ENCODE assay signal across 11 cellular contexts in genomic region chr16:87790278-87791023, GRCh38. TPM values are rescaled to one million over a fixed set of nuclear protein-coding genes. Genes with fewer than 3 reads are reported as not detected.
DNase-seq lines count a peak whose midpoint lies in the region; ATAC-seq and TF ChIP-seq lines count a peak whose summit lies in the region.
"Had no signal": no experiment of that assay in that cellular context is flagged by ENCODE, and none has a peak within 500 bp of the region (broad histone marks: within the 10 kb centered on the region; RNA-seq: fewer than 3 reads in every experiment).

No MANE protein-coding gene starts in this region.

- H3K27ac ChIP-seq in gastrocnemius medialis, result peak overlapping the region; percentile 55 to 70 (median 60)
- H3K27ac ChIP-seq: SK-N-MC had no signal

- TF ChIP-seq POLR2A in gastrocnemius medialis (IDR thresholded peaks at IDR 0.05) (no peak), GM18505 (IDR thresholded peaks at IDR 0.05; ENCODE audit: borderline replicate concordance, extremely low read depth, insufficient read depth, insufficient read length) (no peak)

- TF ChIP-seq CTCF in gastrocnemius medialis (IDR thresholded peaks at IDR 0.05 in 4 of 5, conservative IDR thresholded peaks at IDR 0.05 in 1 of 5), result no peak

- in situ Hi-C loops in gastrocnemius medialis (cut with MboI; ENCODE audit: low sequenced_read_pairs in 4 of 4), result loop anchor here in 1 of 4 donors (25.0 kb wide), 1 partner anchor 97 kb away; no protein-coding TSS in a partner anchor

- intact Hi-C loops in gastrocnemius medialis (cut with DNase I; ENCODE audit: low total_unique reads), result no loop called here

- DNase-seq in ELF-1 (ENCODE audit: low read depth, low spot score) (peak; percentile 74), NCI-H69 (lab: John Stamatoyannopoulos, UW) (peak; percentile 90), fibroblast of gingiva (ENCODE audit: low read depth) (peak; percentile 96), gastrocnemius medialis (peak in 1 of 2 donors; percentile 74)
- DNase-seq: activated T-cell treated with anti-CD3 and anti-CD28 coated beads, Interleukin-2, amount 50 U/mL, for 24 hours; endodermal cell had no signal

- no peak overlapping the region for H3K4me3 ChIP-seq in gastrocnemius medialis
- H3K4me3 ChIP-seq: SK-N-MC had no signal

- no peaks in the 10 kb centered on the region for H3K36me3 ChIP-seq in gastrocnemius medialis

- peaks cover 13 to 22% of the 10 kb centered on the region in 2 donors for H3K4me1 ChIP-seq in gastrocnemius medialis

- H3K27me3 ChIP-seq in gastrocnemius medialis, result no peaks in the 10 kb centered on the region

- no peaks in the 10 kb centered on the region for H3K9me3 ChIP-seq in gastrocnemius medialis

- peak; percentile 77 to 80 for ATAC-seq in gastrocnemius medialis
- ATAC-seq in HG03432 (IDR thresholded peaks at IDR 0.05; ENCODE audit: unreplicated experiment), result no peak
- ATAC-seq in HG03159 (IDR thresholded peaks at IDR 0.05; ENCODE audit: unreplicated experiment), result no peak
- ATAC-seq in GM18505 (IDR thresholded peaks at IDR 0.05; ENCODE audit: unreplicated experiment), result no peak
- no peak for ATAC-seq in GM19397 (IDR thresholded peaks at IDR 0.05; ENCODE audit: unreplicated experiment)

RNA-seq across cellular contexts. Expression of gene KLHDC4, which starts 24.7 kb away (rescaled TPM):
- total RNA-seq in gastrocnemius medialis, result 10 to 100 TPM in 2 of 4 donors, 1 to 10 TPM in 2; 8.2 to 12.7 (median 10.4) TPM

Comparison
In these comparisons a context has a peak if more than half of its experiments do, and no peak if none do; other contexts are left out.
1. ATAC-seq: peak in gastrocnemius medialis (2 of 2); none in HG03432 (single experiment), HG03159 (single experiment), GM18505 (single experiment) and GM19397 (single experiment).